In the genomic region with DNA sequence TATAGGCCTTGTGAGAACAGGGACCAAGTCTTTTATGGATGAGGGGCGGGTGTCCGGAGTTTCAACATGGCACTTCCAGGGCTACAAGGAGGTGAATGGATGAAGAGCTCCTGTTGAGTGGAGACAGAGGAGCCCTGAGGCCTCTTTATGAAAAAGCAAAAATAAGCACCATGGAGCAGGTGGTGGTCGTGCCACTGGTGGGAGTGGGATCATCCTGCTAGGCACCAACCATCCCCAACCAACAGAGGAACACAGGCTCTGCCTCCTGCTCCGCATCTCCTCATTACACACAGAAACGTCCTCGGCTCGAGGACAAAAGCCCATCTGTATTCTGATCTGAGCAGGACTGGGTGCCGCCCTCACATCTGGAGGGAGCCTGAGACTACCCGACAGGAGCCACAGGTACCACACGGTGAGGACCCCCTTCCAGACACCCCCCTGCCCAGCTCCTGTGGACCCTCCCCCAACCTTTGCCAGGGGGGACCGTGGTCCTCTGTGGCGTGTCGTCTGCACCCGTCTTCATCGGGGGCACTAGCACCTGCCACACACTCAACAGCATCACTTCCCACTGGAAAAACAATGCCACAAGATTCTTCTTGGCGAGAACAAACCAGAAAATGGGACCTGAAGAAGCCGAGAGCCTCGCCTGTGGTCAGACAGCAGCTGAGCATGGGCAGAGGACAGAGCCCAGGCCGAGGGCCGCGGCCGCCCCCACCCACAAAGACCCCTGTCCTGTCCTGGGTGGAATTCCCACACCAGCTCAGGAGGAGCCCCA, we compare ENCODE assay signal across 19 cellular contexts. TPM values are rescaled to one million over a fixed set of nuclear protein-coding genes. Genes with fewer than 3 reads are reported as not detected.
DNase-seq lines count a peak whose midpoint lies in the region; ATAC-seq and TF ChIP-seq lines count a peak whose summit lies in the region.
"Had no signal": no experiment of that assay in that cellular context is flagged by ENCODE, and none has a peak within 500 bp of the region (broad histone marks: within the 10 kb centered on the region; RNA-seq: fewer than 3 reads in every experiment).

No MANE protein-coding gene starts in this region.

- peaks cover 3% of the 10 kb centered on the region for H3F3A ChIP-seq in SK-N-SH (replicated peaks; ENCODE audit: insufficient read depth)

- POLR2A ChIA-PET in SK-N-SH (lab: Yijun Ruan, JAX): no interaction called here

- H3K9me3 ChIP-seq in SK-N-SH: no peaks in the 10 kb centered on the region
- no peaks in the 10 kb centered on the region for H3K9me3 ChIP-seq in WERI-Rb-1 (ENCODE audit: severe bottlenecking)
- H3K9me3 ChIP-seq: Peyer's patch had no signal

- H3K9ac ChIP-seq in SK-N-SH: no peak overlapping the region

- TF ChIP-seq EP300 in SK-N-SH (IDR thresholded peaks at IDR 0.05; ENCODE audit: borderline replicate concordance in 1 of 2, low read depth in 1 of 2, low read length in 1 of 2): no peak

- ATAC-seq in SK-N-SH treated with all-trans-retinoic acid at 6 μM for 48 hours (0 out of 3 replicates have a peak, but pooled peaks have one; percentile 13), GM18909 (IDR thresholded peaks at IDR 0.05; ENCODE audit: poor library complexity, unreplicated experiment) (no peak)
- ATAC-seq: K562 had no signal

- CTCF ChIA-PET in SK-N-SH (lab: Yijun Ruan, JAX): interaction anchor here (0.8 kb wide), 1 partner anchor 15 kb away, joined by 3 read pairs; no protein-coding TSS in a partner anchor

- TF ChIP-seq RAD21 in SK-N-SH (IDR thresholded peaks at IDR 0.05; ENCODE audit: low read length): no peak

- H3K9me2 ChIP-seq in SK-N-SH: no peaks in the 10 kb centered on the region

- H4K20me1 ChIP-seq in SK-N-SH (ENCODE audit: insufficient read depth): no peaks in the 10 kb centered on the region

- H3K27me3 ChIP-seq in SK-N-SH (ENCODE audit: insufficient read depth) (peaks cover 13% of the 10 kb centered on the region; the same call in 1 of the 2 replicates), WERI-Rb-1 (ENCODE audit: insufficient read depth, low read depth, severe bottlenecking) (no peaks in the 10 kb centered on the region)
- H3K27me3 ChIP-seq: BE2C, Peyer's patch had no signal

- no peaks in the 10 kb centered on the region for H3K4me1 ChIP-seq in SK-N-SH (ENCODE audit: control insufficient read depth in 1 of 2, insufficient read depth in 2 of 2, low read depth in 1 of 2, low read length in 1 of 2)
- H3K4me1 ChIP-seq: BE2C, Peyer's patch had no signal

- no peak overlapping the region for H2AFZ ChIP-seq in SK-N-SH (ENCODE audit: low read depth)

- no peaks in the 10 kb centered on the region for H3K79me2 ChIP-seq in SK-N-SH (ENCODE audit: insufficient read depth)

- DNase-seq in SK-N-SH (no peak), coronary artery (ENCODE audit: low spot score) (peak; percentile 49), mesenteric fat pad (ENCODE audit: low spot score) (peak; percentile 81), substantia nigra (lab: John Stamatoyannopoulos, UW) (no peak), GM10266 (ENCODE audit: extremely low spot score) (no peak), WERI-Rb-1 (no peak)
- DNase-seq: BE2C; H9; NCI-H1105; NCI-H2081 treated with DMSO at 0.1 percent for 48 hours; NCI-H446 treated with DMSO at 0.1 percent for 48 hours; NK-92 treated with Interleukin-12 subunit alpha and Interleukin-12 subunit beta, amount 100 ng/mL, for 24 hours had no signal

- H3K36me3 ChIP-seq in SK-N-SH (replicated peaks in 1 of 2; ENCODE audit: control insufficient read depth in 1 of 2, insufficient read depth in 2 of 2, low read length in 1 of 2) (no peaks in the 10 kb centered on the region), WERI-Rb-1 (no peaks in the 10 kb centered on the region)
- H3K36me3 ChIP-seq: BE2C, Peyer's patch had no signal

- H3K4me3 ChIP-seq in SK-N-SH (ENCODE audit: low read depth in 2 of 2, low read length in 1 of 2) (no peak overlapping the region), coronary artery (no peak overlapping the region), WERI-Rb-1 (ENCODE audit: low read depth, low read length) (no peak overlapping the region)
- H3K4me3 ChIP-seq: K562, Peyer's patch had no signal

- H3K27ac ChIP-seq in SK-N-SH (ENCODE audit: low read depth in 2 of 2, low read length in 1 of 2): no peak overlapping the region
- no peak overlapping the region for H3K27ac ChIP-seq in coronary artery
- H3K27ac ChIP-seq in substantia nigra (ENCODE audit: low read depth, low read length, poor library complexity, severe bottlenecking): peak overlapping the region; percentile 53
- H3K27ac ChIP-seq in WERI-Rb-1: no peak overlapping the region
- H3K27ac ChIP-seq: 22Rv1, Peyer's patch had no signal

- 32% methylated on average over 9 of the region's 22 CpGs for WGBS in SK-N-SH (ENCODE audit: low lambda C conversion rate)

- no peak overlapping the region for H3K4me2 ChIP-seq in SK-N-SH

- TF ChIP-seq CTCF in SK-N-SH (IDR thresholded peaks at IDR 0.05) (no peak), coronary artery (IDR thresholded peaks at IDR 0.05) (no peak), GM10266 (IDR thresholded peaks at IDR 0.05; ENCODE audit: control insufficient read depth, insufficient read depth, low read depth, missing control alignments) (no peak), WERI-Rb-1 (IDR thresholded peaks at IDR 0.05; ENCODE audit: low read depth, low read length) (no peak)

TF ChIP-seq in SK-N-SH treated with all-trans-retinoic acid at 6 μM for 48 hours, 23 proteins besides CTCF, POLR2A, EP300 and RAD21:
- TF ChIP-seq ARNTL (CRISPR knock-in tag; IDR thresholded peaks at IDR 0.05; ENCODE audit: borderline replicate concordance, low read depth): no peak

TF ChIP-seq in SK-N-SH, 30 proteins besides CTCF, POLR2A, EP300 and RAD21 (continues in another document):
- TF ChIP-seq REST (IDR thresholded peaks at IDR 0.05; ENCODE audit: low read depth, low read length) (no peak), POLR2AphosphoS5 (IDR thresholded peaks at IDR 0.05; ENCODE audit: low read depth, low read length) (no peak), TEAD4 (IDR thresholded peaks at IDR 0.05; ENCODE audit: borderline replicate concordance, insufficient read depth) (no peak), TCF12 (IDR thresholded peaks at IDR 0.05) (no peak), GATA2 (CRISPR knock-in tag; IDR thresholded peaks at IDR 0.05) (no peak), NRF1 (IDR thresholded peaks at IDR 0.05; ENCODE audit: low read depth, low read length) (no peak), PBX3 (IDR thresholded peaks at IDR 0.05) (no peak)
- TF ChIP-seq, protein P1, sequence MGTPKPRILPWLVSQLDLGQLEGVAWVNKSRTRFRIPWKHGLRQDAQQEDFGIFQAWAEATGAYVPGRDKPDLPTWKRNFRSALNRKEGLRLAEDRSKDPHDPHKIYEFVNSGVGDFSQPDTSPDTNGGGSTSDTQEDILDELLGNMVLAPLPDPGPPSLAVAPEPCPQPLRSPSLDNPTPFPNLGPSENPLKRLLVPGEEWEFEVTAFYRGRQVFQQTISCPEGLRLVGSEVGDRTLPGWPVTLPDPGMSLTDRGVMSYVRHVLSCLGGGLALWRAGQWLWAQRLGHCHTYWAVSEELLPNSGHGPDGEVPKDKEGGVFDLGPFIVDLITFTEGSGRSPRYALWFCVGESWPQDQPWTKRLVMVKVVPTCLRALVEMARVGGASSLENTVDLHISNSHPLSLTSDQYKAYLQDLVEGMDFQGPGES (IDR thresholded peaks at IDR 0.05; ENCODE audit: low read depth, low read length): no peak

RNA-seq across cellular contexts. Expression of gene PDE6B, which starts 3.9 kb away (rescaled TPM):
- 1.2 and 1.5 TPM in 2 replicates for polyA plus RNA-seq in SK-N-SH (2012; rRNA removed)
- 1.4 TPM in 2 replicates for polyA plus RNA-seq in SK-N-SH (2012; cell fraction: cytosol; rRNA removed)
- polyA plus RNA-seq in SK-N-SH (2012; cell fraction: nucleus; rRNA removed): 2.8 and 3.4 TPM in 2 replicates
- 2.9 TPM for total RNA-seq in mesenteric fat pad
- total RNA-seq: Caco-2, K562 had no signal

RNA-seq across cellular contexts. Expression of gene TMEM271, which starts 45.4 kb away (rescaled TPM):
- not detected in 2 replicates for polyA plus RNA-seq in SK-N-SH (2012; rRNA removed)
- not detected in 2 replicates for polyA plus RNA-seq in SK-N-SH (2012; cell fraction: cytosol; rRNA removed)
- not detected in 2 replicates for polyA plus RNA-seq in SK-N-SH (2012; cell fraction: nucleus; rRNA removed)
- total RNA-seq in mesenteric fat pad: not detected
- total RNA-seq: Caco-2; CD4-positive, alpha-beta T cell; K562; Peyer's patch had no signal
- polyA plus RNA-seq: K562 had no signal

RNA-seq across cellular contexts. Expression of gene ATP5ME, which starts 52.6 kb away (rescaled TPM):
- 976 and 1,185 TPM in 2 replicates for polyA plus RNA-seq in SK-N-SH (2012; rRNA removed)
- 1,140 and 1,209 TPM in 2 replicates for polyA plus RNA-seq in SK-N-SH (2012; cell fraction: cytosol; rRNA removed)
- 266 and 644 TPM in 2 replicates for polyA plus RNA-seq in SK-N-SH (2012; cell fraction: nucleus; rRNA removed)
- total RNA-seq in mesenteric fat pad: 210 TPM

RNA-seq across cellular contexts. Expression of gene MYL5, which starts 52.9 kb away (rescaled TPM):
- 46.9 and 51.7 TPM in 2 replicates for polyA plus RNA-seq in SK-N-SH (2012; rRNA removed)
- 38.1 and 40.2 TPM in 2 replicates for polyA plus RNA-seq in SK-N-SH (2012; cell fraction: cytosol; rRNA removed)
- polyA plus RNA-seq in SK-N-SH (2012; cell fraction: nucleus; rRNA removed): 157 and 191 TPM in 2 replicates
- total RNA-seq in mesenteric fat pad: 16.5 TPM

Comparison
In these comparisons a context has a peak if more than half of its experiments do, and no peak if none do; other contexts are left out.
1. DNase-seq: peak in coronary artery (single experiment) and mesenteric fat pad (single experiment); none in SK-N-SH (single experiment), substantia nigra (0 of 49), GM10266 (single experiment) and WERI-Rb-1 (single experiment).